ENCODE assay signal across 8 cellular contexts in the genomic region with DNA sequence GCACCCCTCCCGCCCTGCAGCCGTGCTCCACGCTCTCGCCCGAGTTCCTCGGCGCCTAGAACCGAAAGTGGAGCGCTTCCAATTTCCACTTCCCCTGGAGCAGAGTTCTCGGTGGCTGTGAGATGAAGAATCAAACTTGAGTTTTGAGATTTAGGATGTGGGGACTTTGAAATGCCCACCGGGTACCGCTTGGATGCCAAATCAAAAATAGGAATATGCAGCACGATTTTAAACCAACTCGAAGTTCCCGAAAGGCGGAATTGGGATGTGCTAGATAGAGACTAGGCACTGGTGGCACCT. TPM values are rescaled to one million over a fixed set of nuclear protein-coding genes. Genes with fewer than 3 reads are reported as not detected.
A peak's percentile ranks its signal among the peaks of the same experiment; 100 is the strongest.
DNase-seq lines count a peak whose midpoint lies in the region; ATAC-seq and TF ChIP-seq lines count a peak whose summit lies in the region.

No MANE protein-coding gene starts in this region.

- H3K9ac ChIP-seq in mammary epithelial cell (ENCODE audit: insufficient read depth, low read length) (peak overlapping the region; percentile 94), mesenchymal stem cell (ENCODE audit: low read length) (peak overlapping the region; percentile 99)

- in situ Hi-C loops in mammary epithelial cell (cut with MboI; ENCODE audit: low sequenced_read_pairs in 2 of 2) = no loop called here

- H3K27ac ChIP-seq in mammary epithelial cell (ENCODE audit: insufficient read depth, low read depth, low read length) = peak overlapping the region; percentile 82
- no peak overlapping the region for H3K27ac ChIP-seq in mesenchymal stem cell (ENCODE audit: low read length, poor library complexity, severe bottlenecking)
- H3K27ac ChIP-seq in urinary bladder (ENCODE audit: low read depth) = peak overlapping the region; percentile 87

- H3K36me3 ChIP-seq in mammary epithelial cell (ENCODE audit: insufficient read depth, low read length) = peaks cover 2% of the 10 kb centered on the region
- peaks cover 0 to 9% of the 10 kb centered on the region in 2 experiments for H3K36me3 ChIP-seq in mesenchymal stem cell (ENCODE audit: control insufficient read depth in 1 of 2, insufficient read depth in 2 of 2, low read depth in 1 of 2, low read length in 2 of 2)
- no peaks in the 10 kb centered on the region for H3K36me3 ChIP-seq in urinary bladder (ENCODE audit: insufficient read depth)

- BruUV-seq in mammary epithelial cell (replicated peaks; lab: Mats Ljungman, UMichigan) = no TSS peak

- H3K27me3 ChIP-seq in mammary epithelial cell (ENCODE audit: insufficient read depth, low read length) (no peaks in the 10 kb centered on the region), mesenchymal stem cell (ENCODE audit: control insufficient read depth in 1 of 2, insufficient read depth in 1 of 2, low read length in 2 of 2) (no peaks in the 10 kb centered on the region)

- no peaks in the 10 kb centered on the region for H3K9me3 ChIP-seq in mammary epithelial cell (replicated peaks; ENCODE audit: insufficient read depth, low read length)
- no peaks in the 10 kb centered on the region for H3K9me3 ChIP-seq in mesenchymal stem cell (ENCODE audit: control insufficient read depth, low read length)

- intact Hi-C loops in mammary epithelial cell (cut with micrococcal nuclease) = no loop called here

- no peak overlapping the region for H2AK5ac ChIP-seq in mesenchymal stem cell (ENCODE audit: low read length, severe bottlenecking)

- H3K79me1 ChIP-seq in mesenchymal stem cell (replicated peaks; ENCODE audit: low read length, poor library complexity, severe bottlenecking) = peaks cover 25% of the 10 kb centered on the region

- H3K4me3 ChIP-seq in LNCaP clone FGC (ENCODE audit: low read depth, low read length) (peak overlapping the region; percentile 89), mammary epithelial cell (replicated peaks in 1 of 3; ENCODE audit: insufficient read depth in 1 of 3, low read depth in 2 of 3, low read length in 3 of 3) (peak overlapping the region; percentile 61 to 88 (median 80)), mesenchymal stem cell (ENCODE audit: insufficient read depth in 1 of 2, low read depth in 1 of 2, low read length in 2 of 2) (peak overlapping the region; percentile 67 to 91), urinary bladder (ENCODE audit: low read depth, low read length) (peak overlapping the region; percentile 80)

- peaks cover 13% of the 10 kb centered on the region for H3K4me1 ChIP-seq in mammary epithelial cell (ENCODE audit: insufficient read depth, low read length)
- peaks cover 4% of the 10 kb centered on the region for H3K4me1 ChIP-seq in mesenchymal stem cell (ENCODE audit: control insufficient read depth, insufficient read depth, low read depth, low read length)
- no peaks in the 10 kb centered on the region for H3K4me1 ChIP-seq in urinary bladder (ENCODE audit: insufficient read depth)

- H3K4me2 ChIP-seq in mammary epithelial cell (ENCODE audit: insufficient read depth, low read depth, low read length) (peak overlapping the region; percentile 74), mesenchymal stem cell (ENCODE audit: low read length, poor library complexity, severe bottlenecking) (peak overlapping the region; percentile 92)

- H3K14ac ChIP-seq in mesenchymal stem cell (ENCODE audit: low read length in 2 of 2) = no peak overlapping the region

- no peak for TF ChIP-seq CTCF in LNCaP clone FGC (IDR thresholded peaks at IDR 0.05; ENCODE audit: control insufficient read depth, extremely low read depth, insufficient read depth)
- no peak for TF ChIP-seq CTCF in mammary epithelial cell (conservative IDR thresholded peaks at IDR 0.05 in 1 of 2, IDR thresholded peaks at IDR 0.05 in 1 of 2; ENCODE audit: extremely low read depth in 1 of 2, insufficient read depth in 1 of 2, low read depth in 1 of 2, low read length in 2 of 2)

- H4K20me1 ChIP-seq in mammary epithelial cell (ENCODE audit: insufficient read depth, low read length) = no peaks in the 10 kb centered on the region

- H2BK120ac ChIP-seq in mesenchymal stem cell (ENCODE audit: low read depth, low read length) = no peak overlapping the region

- peak overlapping the region in 1 of 2 experiments; percentile 2 for H3K4ac ChIP-seq in mesenchymal stem cell (ENCODE audit: low read depth in 1 of 2, low read length in 2 of 2)

- CTCF ChIA-PET in mammary epithelial cell (lab: Charles Lee; ENCODE audit: low non-redundant PET) = interaction anchor here (0.8 to 1.0 kb wide), 2 partner anchors 13 to 54 kb away, joined by 3 to 39 read pairs; no protein-coding TSS in a partner anchor

- H4K8ac ChIP-seq in mesenchymal stem cell (ENCODE audit: low read length) = no peak overlapping the region

- H2BK12ac ChIP-seq in mesenchymal stem cell (ENCODE audit: low read length in 2 of 2) = no peak overlapping the region

- dilution Hi-C loops in mammary epithelial cell (cut with HindIII; ENCODE audit: low sequenced_read_pairs) = no loop called here

- no peak overlapping the region for H2BK5ac ChIP-seq in mesenchymal stem cell (ENCODE audit: low read depth, low read length, poor library complexity, severe bottlenecking)

- H2BK15ac ChIP-seq in mesenchymal stem cell (ENCODE audit: low read depth, poor library complexity, severe bottlenecking) = peak overlapping the region; percentile 40

- no peak overlapping the region for H3K18ac ChIP-seq in mesenchymal stem cell (ENCODE audit: low read depth in 1 of 2, low read length in 2 of 2)

- under 1% methylated on average over 12 of the region's 16 CpGs for WGBS in mammary epithelial cell (ENCODE audit: low coverage, missing lambda C conversion rate)
- 1% methylated on average over 16 of the region's 16 CpGs for WGBS in mesenchymal stem cell
- under 1% methylated on average over 16 of the region's 16 CpGs for WGBS in urinary bladder

- H3K23ac ChIP-seq in mesenchymal stem cell (ENCODE audit: low read length in 2 of 2) = no peak overlapping the region

- no peak for ATAC-seq in GM21360 (IDR thresholded peaks at IDR 0.05; ENCODE audit: unreplicated experiment)

- DNase-seq in Ammon's horn (ENCODE audit: low spot score) (peak; percentile 56), LNCaP clone FGC (ENCODE audit: low read depth) (no peak), mammary epithelial cell (no peak), mesenchymal stem cell (no peak), DMS53 treated with DMSO at 0.1 percent for 48 hours (lab: John Stamatoyannopoulos, UW; ENCODE audit: unreplicated experiment) (no peak), SKM-1 treated with dmso at 0.1 percent for 144 hours (lab: John Stamatoyannopoulos, UW; ENCODE audit: unreplicated experiment) (no peak)

- H2AFZ ChIP-seq in mammary epithelial cell (ENCODE audit: low read depth, low read length) (peak overlapping the region; percentile 80), mesenchymal stem cell (ENCODE audit: low read depth, low read length) (peak overlapping the region; percentile 15)

- H3K79me2 ChIP-seq in mammary epithelial cell (ENCODE audit: insufficient read depth, low read length) = peaks cover 50% of the 10 kb centered on the region

- H4K91ac ChIP-seq in mesenchymal stem cell (ENCODE audit: low read length) = no peak overlapping the region

RNA-seq across cellular contexts. Expression of a gene that starts 0.6 kb away (rescaled TPM):
- total RNA-seq in mammary epithelial cell (10 to 100 TPM in 1 of 2 donors, 1 to 10 TPM in 1; 7.7 to 21.8 TPM), urinary bladder (10.3 TPM)
- polyA plus RNA-seq in mammary epithelial cell (38.8 TPM), urinary bladder (10.7 TPM)
- 62.1 TPM for polyA minus RNA-seq in mammary epithelial cell
- 2.6 TPM for polyA plus RNA-seq in mesenchymal stem cell (2013, experiment 1 of 2)
- 3.4 TPM for polyA plus RNA-seq in mesenchymal stem cell (2013, experiment 2 of 2)

RNA-seq across cellular contexts. Expression of a gene that starts 52.3 kb away (rescaled TPM):
- total RNA-seq in mammary epithelial cell = 10 to 100 TPM in 1 of 2 donors, 1 to 10 TPM in 1; 6.8 to 24.8 TPM
- 21.8 TPM for polyA plus RNA-seq in mammary epithelial cell
- 41.6 TPM for polyA minus RNA-seq in mammary epithelial cell
- 22.3 TPM for polyA plus RNA-seq in mesenchymal stem cell (2013, experiment 1 of 2)
- polyA plus RNA-seq in mesenchymal stem cell (2013, experiment 2 of 2) = 21.3 TPM
- total RNA-seq in urinary bladder = 17.6 TPM
- polyA plus RNA-seq in urinary bladder = 30.1 TPM
